Comparison of ENCODE assay signal across 8 cellular contexts in genomic region chr2:42569883-42570282, GRCh38. TPM values are rescaled to one million over a fixed set of nuclear protein-coding genes. Genes with fewer than 3 reads are reported as not detected.
DNase-seq lines count a peak whose midpoint lies in the region; ATAC-seq and TF ChIP-seq lines count a peak whose summit lies in the region.

No MANE protein-coding gene starts in this region.

- TF ChIP-seq CTCF in GM23338 (conservative IDR thresholded peaks at IDR 0.05; ENCODE audit: low read depth in 2 of 2) (no peak), RWPE2 (IDR thresholded peaks at IDR 0.05; ENCODE audit: poor library complexity, severe bottlenecking) (no peak), fibroblast of lung (conservative IDR thresholded peaks at IDR 0.05 in 1 of 2, IDR thresholded peaks at IDR 0.05 in 1 of 2; ENCODE audit: low read depth in 1 of 2, low read length in 2 of 2) (no peak)

- DNase-seq in GM23338 (ENCODE audit: low spot score): no peak
- no peak for DNase-seq in RWPE2 (ENCODE audit: low spot score)
- no peak for DNase-seq in fibroblast of lung (ENCODE audit: low read depth in 2 of 2)
- DNase-seq in putamen (ENCODE audit: low spot score): peak; percentile 1
- DNase-seq in C1 segment of cervical spinal cord (lab: John Stamatoyannopoulos, UW): no peak
- no peak for DNase-seq in iPS-NIHi11 (ENCODE audit: low spot score)

- H3K9me3 ChIP-seq in RWPE2 (ENCODE audit: severe bottlenecking): no peaks in the 10 kb centered on the region
- H3K9me3 ChIP-seq in fibroblast of lung (ENCODE audit: control insufficient read depth, insufficient read depth, low read depth, low read length): no peaks in the 10 kb centered on the region

- no peaks in the 10 kb centered on the region for H3K9me3 Mint-ChIP-seq in GM23338

- ATAC-seq in GM23338: no peak
- ATAC-seq in RWPE2 (ENCODE audit: low read depth): peak; percentile 15; the same call in 1 of the 3 replicates
- no peak for ATAC-seq in HG03280 (IDR thresholded peaks at IDR 0.05; ENCODE audit: unreplicated experiment)
- ATAC-seq in HG03571 (IDR thresholded peaks at IDR 0.05; ENCODE audit: unreplicated experiment): no peak

- H3K4me1 ChIP-seq in GM23338 (ENCODE audit: insufficient read depth) (peaks cover 27% of the 10 kb centered on the region), RWPE2 (ENCODE audit: insufficient read depth, poor library complexity, severe bottlenecking) (peaks cover 6% of the 10 kb centered on the region), fibroblast of lung (ENCODE audit: control insufficient read depth, extremely low read depth, insufficient read depth, low read length) (peaks cover 9% of the 10 kb centered on the region)

- no peak overlapping the region for H2AFZ ChIP-seq in GM23338
- H2AFZ ChIP-seq in fibroblast of lung (ENCODE audit: low read length): no peak overlapping the region

- peak overlapping the region; percentile 96 for H3K27ac Mint-ChIP-seq in GM23338

- no peak overlapping the region for H3K9ac ChIP-seq in fibroblast of lung (ENCODE audit: insufficient read depth, low read length)

- H3K27ac ChIP-seq in GM23338 (ENCODE audit: low read depth) (peak overlapping the region; percentile 89), RWPE2 (ENCODE audit: poor library complexity, severe bottlenecking) (peak overlapping the region; percentile 42), fibroblast of lung (ENCODE audit: insufficient read depth, low read length) (no peak overlapping the region)

- peaks cover 26% of the 10 kb centered on the region for H3K4me1 Mint-ChIP-seq in GM23338

- H3K4me3 ChIP-seq in GM23338 (peak overlapping the region; percentile 75), RWPE2 (ENCODE audit: severe bottlenecking) (peak overlapping the region; percentile 70), fibroblast of lung (replicated peaks in 1 of 4; ENCODE audit: control extremely low read depth in 1 of 4, insufficient read depth in 1 of 4, low read depth in 3 of 4, low read length in 4 of 4) (peak overlapping the region; percentile 63 to 81 (median 72))

- peaks cover 53% of the 10 kb centered on the region for H3K36me3 Mint-ChIP-seq in GM23338 (ENCODE audit: low read depth)

- H3K79me2 ChIP-seq in GM23338 (replicated peaks; ENCODE audit: insufficient read depth) (peaks cover 58% of the 10 kb centered on the region), fibroblast of lung (ENCODE audit: control insufficient read depth, insufficient read depth, low read length) (peaks cover 8% of the 10 kb centered on the region)

- H3F3A ChIP-seq in GM23338 (replicated peaks; ENCODE audit: low read depth): 0 out of 2 replicates have a peak, but pooled peaks cover 7% of the 10 kb centered on the region

- H4K20me1 ChIP-seq in GM23338 (replicated peaks; ENCODE audit: insufficient read depth) (peaks cover 20% of the 10 kb centered on the region; the same call in 1 of the 2 replicates), fibroblast of lung (ENCODE audit: control insufficient read depth, extremely low read depth, insufficient read depth, low read length) (no peaks in the 10 kb centered on the region)

- peak overlapping the region; percentile 89 for H3K4me3 Mint-ChIP-seq in GM23338

- H3K36me3 ChIP-seq in GM23338 (ENCODE audit: insufficient read depth) (peaks cover 35% of the 10 kb centered on the region), RWPE2 (ENCODE audit: low read depth) (peaks cover 38% of the 10 kb centered on the region), fibroblast of lung (ENCODE audit: control insufficient read depth, insufficient read depth, low read length) (no peaks in the 10 kb centered on the region)

- H3K27me3 Mint-ChIP-seq in GM23338 (ENCODE audit: insufficient read depth, low read depth, poor library complexity): peaks cover 14% of the 10 kb centered on the region

- no peaks in the 10 kb centered on the region for H3K9me2 ChIP-seq in GM23338 (ENCODE audit: insufficient read depth)

- H3K4me2 ChIP-seq in GM23338: peak overlapping the region; percentile 93
- peak overlapping the region; percentile 81 for H3K4me2 ChIP-seq in fibroblast of lung (ENCODE audit: extremely low read depth, insufficient read depth, low read length)

- H3K27me3 ChIP-seq in GM23338 (ENCODE audit: insufficient read depth): no peaks in the 10 kb centered on the region
- H3K27me3 ChIP-seq in RWPE2 (ENCODE audit: insufficient read depth, poor library complexity, severe bottlenecking): no peaks in the 10 kb centered on the region
- no peaks in the 10 kb centered on the region for H3K27me3 ChIP-seq in fibroblast of lung (ENCODE audit: control insufficient read depth, insufficient read depth, low read length)

TF ChIP-seq in GM23338, 12 proteins besides CTCF, POLR2A, EP300 and RAD21 (continues in another document):
- TF ChIP-seq ZNF331 (CRISPR knock-in tag; IDR thresholded peaks at IDR 0.05; ENCODE audit: low read depth): no peak
- TF ChIP-seq, protein P1, sequence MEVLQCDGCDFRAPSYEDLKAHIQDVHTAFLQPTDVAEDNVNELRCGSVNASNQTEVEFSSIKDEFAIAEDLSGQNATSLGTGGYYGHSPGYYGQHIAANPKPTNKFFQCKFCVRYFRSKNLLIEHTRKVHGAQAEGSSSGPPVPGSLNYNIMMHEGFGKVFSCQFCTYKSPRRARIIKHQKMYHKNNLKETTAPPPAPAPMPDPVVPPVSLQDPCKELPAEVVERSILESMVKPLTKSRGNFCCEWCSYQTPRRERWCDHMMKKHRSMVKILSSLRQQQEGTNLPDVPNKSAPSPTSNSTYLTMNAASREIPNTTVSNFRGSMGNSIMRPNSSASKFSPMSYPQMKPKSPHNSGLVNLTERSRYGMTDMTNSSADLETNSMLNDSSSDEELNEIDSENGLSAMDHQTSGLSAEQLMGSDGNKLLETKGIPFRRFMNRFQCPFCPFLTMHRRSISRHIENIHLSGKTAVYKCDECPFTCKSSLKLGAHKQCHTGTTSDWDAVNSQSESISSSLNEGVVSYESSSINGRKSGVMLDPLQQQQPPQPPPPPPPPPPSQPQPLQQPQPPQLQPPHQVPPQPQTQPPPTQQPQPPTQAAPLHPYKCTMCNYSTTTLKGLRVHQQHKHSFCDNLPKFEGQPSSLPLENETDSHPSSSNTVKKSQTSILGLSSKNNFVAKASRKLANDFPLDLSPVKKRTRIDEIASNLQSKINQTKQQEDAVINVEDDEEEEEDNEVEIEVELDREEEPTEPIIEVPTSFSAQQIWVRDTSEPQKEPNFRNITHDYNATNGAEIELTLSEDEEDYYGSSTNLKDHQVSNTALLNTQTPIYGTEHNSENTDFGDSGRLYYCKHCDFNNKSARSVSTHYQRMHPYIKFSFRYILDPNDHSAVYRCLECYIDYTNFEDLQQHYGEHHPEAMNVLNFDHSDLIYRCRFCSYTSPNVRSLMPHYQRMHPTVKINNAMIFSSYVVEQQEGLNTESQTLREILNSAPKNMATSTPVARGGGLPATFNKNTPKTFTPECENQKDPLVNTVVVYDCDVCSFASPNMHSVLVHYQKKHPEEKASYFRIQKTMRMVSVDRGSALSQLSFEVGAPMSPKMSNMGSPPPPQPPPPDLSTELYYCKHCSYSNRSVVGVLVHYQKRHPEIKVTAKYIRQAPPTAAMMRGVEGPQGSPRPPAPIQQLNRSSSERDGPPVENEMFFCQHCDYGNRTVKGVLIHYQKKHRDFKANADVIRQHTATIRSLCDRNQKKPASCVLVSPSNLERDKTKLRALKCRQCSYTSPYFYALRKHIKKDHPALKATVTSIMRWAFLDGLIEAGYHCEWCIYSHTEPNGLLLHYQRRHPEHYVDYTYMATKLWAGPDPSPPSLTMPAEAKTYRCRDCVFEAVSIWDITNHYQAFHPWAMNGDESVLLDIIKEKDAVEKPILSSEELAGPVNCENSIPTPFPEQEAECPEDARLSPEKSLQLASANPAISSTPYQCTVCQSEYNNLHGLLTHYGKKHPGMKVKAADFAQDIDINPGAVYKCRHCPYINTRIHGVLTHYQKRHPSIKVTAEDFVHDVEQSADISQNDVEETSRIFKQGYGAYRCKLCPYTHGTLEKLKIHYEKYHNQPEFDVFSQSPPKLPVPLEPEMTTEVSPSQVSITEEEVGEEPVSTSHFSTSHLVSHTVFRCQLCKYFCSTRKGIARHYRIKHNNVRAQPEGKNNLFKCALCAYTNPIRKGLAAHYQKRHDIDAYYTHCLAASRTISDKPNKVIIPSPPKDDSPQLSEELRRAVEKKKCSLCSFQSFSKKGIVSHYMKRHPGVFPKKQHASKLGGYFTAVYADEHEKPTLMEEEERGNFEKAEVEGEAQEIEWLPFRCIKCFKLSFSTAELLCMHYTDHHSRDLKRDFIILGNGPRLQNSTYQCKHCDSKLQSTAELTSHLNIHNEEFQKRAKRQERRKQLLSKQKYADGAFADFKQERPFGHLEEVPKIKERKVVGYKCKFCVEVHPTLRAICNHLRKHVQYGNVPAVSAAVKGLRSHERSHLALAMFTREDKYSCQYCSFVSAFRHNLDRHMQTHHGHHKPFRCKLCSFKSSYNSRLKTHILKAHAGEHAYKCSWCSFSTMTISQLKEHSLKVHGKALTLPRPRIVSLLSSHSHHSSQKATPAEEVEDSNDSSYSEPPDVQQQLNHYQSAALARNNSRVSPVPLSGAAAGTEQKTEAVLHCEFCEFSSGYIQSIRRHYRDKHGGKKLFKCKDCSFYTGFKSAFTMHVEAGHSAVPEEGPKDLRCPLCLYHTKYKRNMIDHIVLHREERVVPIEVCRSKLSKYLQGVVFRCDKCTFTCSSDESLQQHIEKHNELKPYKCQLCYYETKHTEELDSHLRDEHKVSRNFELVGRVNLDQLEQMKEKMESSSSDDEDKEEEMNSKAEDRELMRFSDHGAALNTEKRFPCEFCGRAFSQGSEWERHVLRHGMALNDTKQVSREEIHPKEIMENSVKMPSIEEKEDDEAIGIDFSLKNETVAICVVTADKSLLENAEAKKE (CRISPR knock-in tag; IDR thresholded peaks at IDR 0.05): no peak
- TF ChIP-seq POLR2AphosphoS5 (IDR thresholded peaks at IDR 0.05; ENCODE audit: low read depth): no peak
- TF ChIP-seq NANOG (IDR thresholded peaks at IDR 0.05; ENCODE audit: borderline replicate concordance): no peak
- TF ChIP-seq, protein P2, sequence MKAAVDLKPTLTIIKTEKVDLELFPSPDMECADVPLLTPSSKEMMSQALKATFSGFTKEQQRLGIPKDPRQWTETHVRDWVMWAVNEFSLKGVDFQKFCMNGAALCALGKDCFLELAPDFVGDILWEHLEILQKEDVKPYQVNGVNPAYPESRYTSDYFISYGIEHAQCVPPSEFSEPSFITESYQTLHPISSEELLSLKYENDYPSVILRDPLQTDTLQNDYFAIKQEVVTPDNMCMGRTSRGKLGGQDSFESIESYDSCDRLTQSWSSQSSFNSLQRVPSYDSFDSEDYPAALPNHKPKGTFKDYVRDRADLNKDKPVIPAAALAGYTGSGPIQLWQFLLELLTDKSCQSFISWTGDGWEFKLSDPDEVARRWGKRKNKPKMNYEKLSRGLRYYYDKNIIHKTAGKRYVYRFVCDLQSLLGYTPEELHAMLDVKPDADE (IDR thresholded peaks at IDR 0.05): no peak
- TF ChIP-seq EZH2phosphoT487 (IDR thresholded peaks at IDR 0.05; ENCODE audit: unreplicated experiment): no peak
- TF ChIP-seq EZH2 (IDR thresholded peaks at IDR 0.05; ENCODE audit: low read depth, unreplicated experiment): no peak

RNA-seq across cellular contexts. Expression of gene MTA3, which starts 1.5 kb away (rescaled TPM):
- 145 and 162 TPM in 2 replicates for total RNA-seq in GM23338 (2014; rRNA removed; shearing (Covaris generic))
- polyA plus RNA-seq in GM23338 (2016; fragmentation: Nextera tagmentation; extraction: Ambion mirVana) (202 and 208 TPM in 2 replicates), fibroblast of lung (39.3 and 47.7 TPM in 2 replicates)
- 27.2 and 31.0 TPM in 2 replicates for total RNA-seq in fibroblast of lung
- polyA plus RNA-seq in fibroblast of lung (2012): 26.2 and 29.7 TPM in 2 replicates
- 10.9 and 15.2 TPM in 2 replicates for polyA minus RNA-seq in fibroblast of lung (ENCODE audit: low replicate concordance)
